In genomic region chr6:6885521-6886088, GRCh38 we compare ENCODE assay signal across 12 cellular contexts.
DNase-seq lines count a peak whose midpoint lies in the region.
"Had no signal": no experiment of that assay in that cellular context is flagged by ENCODE, and none has a peak within 500 bp of the region (broad histone marks: within the 10 kb centered on the region; RNA-seq: fewer than 3 reads in every experiment).

No MANE protein-coding gene starts in this region.

- DNase-seq in GF-D8 (lab: John Stamatoyannopoulos, UW) (peak; percentile 95), SHP77 (lab: John Stamatoyannopoulos, UW) (peak; percentile 74 to 87), cardiac septum (ENCODE audit: low spot score) (peak; percentile 91), posterior vena cava (ENCODE audit: low spot score) (peak; percentile 89), HuH-7.5 (ENCODE audit: low spot score) (no peak), D341Med (ENCODE audit: low spot score) (no peak), DMS153 (lab: John Stamatoyannopoulos, UW) (no peak), NCI-H2227 treated with DMSO at 0.1 percent for 48 hours (lab: John Stamatoyannopoulos, UW) (no peak)
- DNase-seq: activated CD8-positive, alpha-beta memory T cell treated with anti-CD3 and anti-CD28 coated beads, Interleukin-2, amount 10 ng/mL, durations not matched to agents 7 days and 5 days; Caco-2; effector CD8-positive, alpha-beta T cell; Karpas-422 had no signal

- intact Hi-C loops in cardiac septum (cut with DNase I) (no loop called here), posterior vena cava (cut with DNase I) (no loop called here)

Comparison
In these comparisons a context has a peak if more than half of its experiments do, and no peak if none do; other contexts are left out.
1. DNase-seq: peak in GF-D8 (single experiment), SHP77 (2 of 2), cardiac septum (single experiment) and posterior vena cava (single experiment); none in HuH-7.5 (single experiment), D341Med (single experiment), DMS153 (single experiment) and NCI-H2227 treated with DMSO at 0.1 percent for 48 hours (single experiment).